Comparison of ENCODE assay signal across 8 cellular contexts in the genomic region with DNA sequence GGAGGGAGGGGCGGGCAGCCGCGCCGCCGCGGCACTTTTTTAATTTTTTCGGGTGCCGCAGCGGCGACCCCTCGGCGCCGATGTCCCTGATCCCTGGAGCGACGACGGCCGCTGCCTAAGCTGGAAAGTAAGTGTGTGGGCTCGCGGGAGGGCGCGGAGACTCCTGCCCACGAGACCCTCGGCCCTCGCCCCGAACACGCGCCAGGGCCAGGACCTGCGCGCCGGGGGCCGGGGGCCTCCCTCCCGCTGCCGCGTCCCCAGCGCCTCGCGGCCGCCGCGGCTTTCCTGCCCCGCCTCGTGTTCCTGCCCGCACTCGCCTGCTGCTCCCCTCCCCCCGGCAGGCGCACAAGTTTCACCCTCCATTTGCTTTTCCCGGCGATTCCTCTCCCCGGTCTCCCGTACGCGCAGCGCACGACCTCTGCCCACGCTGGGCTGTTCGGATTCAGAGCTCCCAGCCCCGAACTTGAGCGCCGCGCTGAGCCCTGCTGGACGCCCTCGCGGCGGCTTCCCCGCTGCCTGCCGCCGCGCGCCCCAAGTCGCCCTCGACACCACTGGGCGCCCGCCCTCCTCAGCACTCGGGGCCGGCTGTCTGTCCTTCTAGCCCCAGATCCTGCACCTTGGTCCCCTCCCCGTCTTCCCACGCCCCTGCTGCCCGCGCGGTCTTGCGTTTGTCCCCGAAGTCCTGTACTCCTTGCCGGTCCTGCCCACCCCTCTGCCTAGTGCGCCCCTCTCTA. TPM values are rescaled to one million over a fixed set of nuclear protein-coding genes. Genes with fewer than 3 reads are reported as not detected.
A peak's percentile ranks its signal among the peaks of the same experiment; 100 is the strongest.
DNase-seq lines count a peak whose midpoint lies in the region; ATAC-seq lines count a peak whose summit lies in the region.

No MANE protein-coding gene starts in this region.

- peak overlapping the region; percentile 73 for H3K4me3 ChIP-seq in Jurkat, Clone E6-1 (ENCODE audit: low read length)
- H3K4me3 ChIP-seq in rectal smooth muscle tissue (ENCODE audit: low read length), result peak overlapping the region; percentile 95

- H3K9me3 Mint-ChIP-seq in T-cell, result no peaks in the 10 kb centered on the region

- H3K4me1 ChIP-seq in rectal smooth muscle tissue (ENCODE audit: control insufficient read depth, insufficient read depth, low read length), result no peaks in the 10 kb centered on the region

- H3K27me3 ChIP-seq in rectal smooth muscle tissue (ENCODE audit: control insufficient read depth, insufficient read depth, low read length), result no peaks in the 10 kb centered on the region

- no peaks in the 10 kb centered on the region for H3K36me3 ChIP-seq in rectal smooth muscle tissue (ENCODE audit: control insufficient read depth, insufficient read depth, low read length)

- H3K9ac ChIP-seq in rectal smooth muscle tissue (ENCODE audit: low read length), result peak overlapping the region; percentile 38

- peak; percentile 67 for DNase-seq in ELF-1 (ENCODE audit: low read depth, low spot score)
- DNase-seq in Jurkat, Clone E6-1 (ENCODE audit: low read depth, low spot score), result no peak
- peak in 33 of 34 experiments; percentile 2 to 56 (median 25) for DNase-seq in T-cell
- DNase-seq in amniotic stem cell (lab: John Stamatoyannopoulos, UW), result peak; percentile 50
- DNase-seq in hepatic stellate cell (ENCODE audit: low spot score), result peak; percentile 60

- POLR2A ChIA-PET in T-cell (lab: Charles Lee), result interaction anchor here (0.5 to 0.6 kb wide), 4 partner anchors 26 to 1022 kb away, joined by 3 to 4 read pairs (median 4); no protein-coding TSS in a partner anchor

- H3K27me3 Mint-ChIP-seq in T-cell, result peaks cover 0 to 3% of the 10 kb centered on the region in 2 donors

- H3K4me3 Mint-ChIP-seq in T-cell, result peak overlapping the region; percentile 90 to 97 (median 96)

- peaks cover 16 to 32% (median 19%) of the 10 kb centered on the region in 3 donors for H3K4me1 Mint-ChIP-seq in T-cell

- ATAC-seq in GM21737 (IDR thresholded peaks at IDR 0.05; ENCODE audit: unreplicated experiment) (peak; percentile 34), T-cell (replicated peaks in 1 of 4) (peak; percentile 23 to 48 (median 46)), HG02970 (IDR thresholded peaks at IDR 0.05; ENCODE audit: low FRiP score, unreplicated experiment) (no peak)

- no peaks in the 10 kb centered on the region for H3K36me3 Mint-ChIP-seq in T-cell

- H3K27ac ChIP-seq in rectal smooth muscle tissue (ENCODE audit: low read depth, low read length), result peak overlapping the region; percentile 80

- CTCF ChIA-PET in T-cell (lab: Charles Lee), result interaction anchor here (0.6 to 0.7 kb wide), 3 partner anchors 9 to 1093 kb away, joined by 3 to 5 read pairs (median 3); no protein-coding TSS in a partner anchor

- H3K27ac Mint-ChIP-seq in T-cell, result peak overlapping the region; percentile 75 to 85

RNA-seq across cellular contexts. Expression of gene PKP4, which starts 0.5 kb away (rescaled TPM):
- polyA plus RNA-seq in Jurkat, Clone E6-1 (2012; ENCODE audit: insufficient read depth, insufficient read length), result 45.1 TPM
- total RNA-seq in T-cell, result 10 to 100 TPM; 17.3 to 23.1 (median 20.3) TPM

RNA-seq across cellular contexts. Expression of gene CCDC148, which starts 0.7 kb away (rescaled TPM):
- polyA plus RNA-seq in Jurkat, Clone E6-1 (2012; ENCODE audit: insufficient read depth, insufficient read length), result not detected
- not detected for total RNA-seq in T-cell
